In genomic region chr2:238286095-238286494, GRCh38 we compare ENCODE assay signal across 1 cellular context.
TF ChIP-seq lines count a peak whose summit lies in the region.

No MANE protein-coding gene starts in this region.

TF ChIP-seq in GM12878, 131 proteins besides CTCF, POLR2A, EP300 and RAD21:
- TF ChIP-seq SMAD5 (IDR thresholded peaks at IDR 0.05; ENCODE audit: low read depth): no peak
- no peak for TF ChIP-seq BHLHE40 (IDR thresholded peaks at IDR 0.05; ENCODE audit: borderline replicate concordance in 1 of 2, low read depth in 2 of 2, low read length in 1 of 2)
- no peak for TF ChIP-seq SUZ12 (IDR thresholded peaks at IDR 0.05; ENCODE audit: unreplicated experiment)
- TF ChIP-seq RELB (IDR thresholded peaks at IDR 0.05; ENCODE audit: low read depth): no peak
- no peak for TF ChIP-seq JUND (IDR thresholded peaks at IDR 0.05; ENCODE audit: low read depth, low read length)
- TF ChIP-seq POLR2AphosphoS5 (IDR thresholded peaks at IDR 0.05; ENCODE audit: low read length): no peak
- no peak for TF ChIP-seq MLLT1 (IDR thresholded peaks at IDR 0.05)
- TF ChIP-seq YY1 (IDR thresholded peaks at IDR 0.05; ENCODE audit: low read depth, low read length): no peak
- TF ChIP-seq SMC3 (IDR thresholded peaks at IDR 0.05; ENCODE audit: borderline replicate concordance, low read length): no peak
- no peak for TF ChIP-seq TCF7 (IDR thresholded peaks at IDR 0.05; ENCODE audit: borderline replicate concordance)
- TF ChIP-seq ESRRA (IDR thresholded peaks at IDR 0.05; ENCODE audit: low read length): no peak
- no peak for TF ChIP-seq MXI1 (IDR thresholded peaks at IDR 0.05; ENCODE audit: low read depth, low read length)
